ENCODE assay signal across 8 cellular contexts in the genomic region with DNA sequence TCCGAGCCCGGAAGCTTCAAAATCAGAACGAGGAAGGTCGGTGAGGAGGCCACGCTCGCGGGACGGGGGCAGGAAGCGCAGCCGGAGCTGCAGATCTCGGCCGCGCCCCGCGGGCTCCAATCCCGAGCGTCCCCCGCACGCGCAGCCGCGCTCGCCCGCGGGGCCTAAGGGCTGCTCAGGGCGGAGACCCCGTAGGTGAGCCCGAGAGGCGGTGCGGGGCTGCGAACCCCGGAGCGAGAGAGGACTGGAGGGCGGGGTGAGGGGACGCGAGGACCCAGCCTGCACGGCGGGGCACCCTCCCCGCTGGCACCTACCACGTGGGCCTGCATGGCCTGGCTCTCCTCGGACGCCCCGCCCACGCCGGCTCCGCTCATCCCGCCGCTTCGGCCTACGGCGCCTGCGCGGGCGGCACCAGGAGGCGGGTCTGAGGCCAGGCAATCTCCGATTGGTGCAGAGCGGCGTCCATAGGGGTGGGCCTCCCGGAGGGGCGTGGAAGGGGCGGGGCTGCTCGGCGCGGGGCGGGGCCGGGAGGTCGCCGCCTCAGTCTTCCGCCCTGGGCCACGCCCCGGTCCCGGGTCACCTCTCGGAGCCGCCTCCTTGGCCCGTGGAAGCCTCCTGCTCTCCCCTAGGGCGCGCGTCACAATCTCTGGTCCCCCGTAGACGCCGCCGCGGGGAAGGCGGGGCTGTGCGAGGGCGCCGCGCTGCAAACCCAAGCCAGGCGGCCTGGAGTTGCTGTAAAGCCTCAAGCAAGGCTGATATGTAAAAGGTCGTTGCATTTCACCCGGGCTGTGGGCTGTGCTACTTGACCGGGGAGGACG. TPM values are rescaled to one million over a fixed set of nuclear protein-coding genes. Genes with fewer than 3 reads are reported as not detected.
A peak's percentile ranks its signal among the peaks of the same experiment; 100 is the strongest.
DNase-seq lines count a peak whose midpoint lies in the region; ATAC-seq and TF ChIP-seq lines count a peak whose summit lies in the region.

No MANE protein-coding gene starts in this region.

- H3K27ac ChIP-seq in A673 (ENCODE audit: low read depth, low read length, poor library complexity, severe bottlenecking) (peak overlapping the region; percentile 85), WERI-Rb-1 (peak overlapping the region; percentile 86), mammary epithelial cell (ENCODE audit: insufficient read depth, low read depth, low read length) (peak overlapping the region; percentile 29), smooth muscle cell (ENCODE audit: low read depth) (peak overlapping the region; percentile 59)

- ATAC-seq in GM18867 (IDR thresholded peaks at IDR 0.05; ENCODE audit: unreplicated experiment) (peak; percentile 94), HG03097 (IDR thresholded peaks at IDR 0.05; ENCODE audit: low FRiP score, unreplicated experiment) (peak; percentile 84)

- H2AFZ ChIP-seq in mammary epithelial cell (ENCODE audit: low read depth, low read length) (peak overlapping the region; percentile 94), smooth muscle cell (ENCODE audit: low read depth) (peak overlapping the region; percentile 96)

- H3K36me3 ChIP-seq in A673 (ENCODE audit: insufficient read depth, low read length, poor library complexity, severe bottlenecking) (peaks cover 5% of the 10 kb centered on the region), WERI-Rb-1 (no peaks in the 10 kb centered on the region), mammary epithelial cell (ENCODE audit: insufficient read depth, low read length) (no peaks in the 10 kb centered on the region), smooth muscle cell (ENCODE audit: low read depth) (no peaks in the 10 kb centered on the region)

- no CpG with 5 or more reads among the region's 93 CpGs for WGBS in mammary epithelial cell (ENCODE audit: low coverage, missing lambda C conversion rate)
- under 1% methylated on average over 81 of the region's 93 CpGs for WGBS in smooth muscle cell (ENCODE audit: low lambda C conversion rate)

- DNase-seq in A673 (ENCODE audit: low spot score) (peak; percentile 98), NCI-H2196 (lab: John Stamatoyannopoulos, UW; ENCODE audit: unreplicated experiment) (peak; percentile 100), WERI-Rb-1 (peak; percentile 99), mammary epithelial cell (peak; percentile 95), iPS-NIHi7 (ENCODE audit: extremely low spot score) (peak; percentile 100), smooth muscle cell (lab: John Stamatoyannopoulos, UW; ENCODE audit: unreplicated experiment) (peak; percentile 93)

- CTCF ChIA-PET in A673 (lab: Charles Lee) = no interaction called here
- CTCF ChIA-PET in mammary epithelial cell (lab: Charles Lee; ENCODE audit: low non-redundant PET) = no interaction called here

- H3K4me3 ChIP-seq in A673 (ENCODE audit: low read depth, low read length, poor library complexity, severe bottlenecking) (peak overlapping the region; percentile 68), WERI-Rb-1 (ENCODE audit: low read depth, low read length) (peak overlapping the region; percentile 76), mammary epithelial cell (replicated peaks in 1 of 3; ENCODE audit: insufficient read depth in 1 of 3, low read depth in 2 of 3, low read length in 3 of 3) (peak overlapping the region; percentile 59 to 79 (median 71)), smooth muscle cell (peak overlapping the region; percentile 80)

- H3K27me3 ChIP-seq in A673 (replicated peaks; ENCODE audit: insufficient read depth, low read depth, low read length, poor library complexity) = no peaks in the 10 kb centered on the region
- H3K27me3 ChIP-seq in WERI-Rb-1 (ENCODE audit: insufficient read depth, low read depth, severe bottlenecking) = no peaks in the 10 kb centered on the region
- H3K27me3 ChIP-seq in mammary epithelial cell (ENCODE audit: insufficient read depth, low read length) = no peaks in the 10 kb centered on the region
- H3K27me3 ChIP-seq in smooth muscle cell (ENCODE audit: low read depth) = no peaks in the 10 kb centered on the region

- peaks cover 15% of the 10 kb centered on the region for H3F3A ChIP-seq in smooth muscle cell (ENCODE audit: low read depth)

- POLR2A ChIA-PET in A673 (lab: Charles Lee; ENCODE audit: low non-redundant PET) = no interaction called here

- H3K4me1 ChIP-seq in A673 (ENCODE audit: insufficient read depth, low read length, poor library complexity, severe bottlenecking) (peaks cover 10% of the 10 kb centered on the region), mammary epithelial cell (ENCODE audit: insufficient read depth, low read length) (peaks cover 26% of the 10 kb centered on the region), smooth muscle cell (ENCODE audit: low read depth) (peaks cover 3% of the 10 kb centered on the region)

- TF ChIP-seq CTCF in A673 (conservative IDR thresholded peaks at IDR 0.05; ENCODE audit: low read depth, low read length) = no peak
- TF ChIP-seq CTCF in WERI-Rb-1 (IDR thresholded peaks at IDR 0.05; ENCODE audit: low read depth, low read length) = no peak
- TF ChIP-seq CTCF in mammary epithelial cell (conservative IDR thresholded peaks at IDR 0.05 in 1 of 2, IDR thresholded peaks at IDR 0.05 in 1 of 2; ENCODE audit: extremely low read depth in 1 of 2, insufficient read depth in 1 of 2, low read depth in 1 of 2, low read length in 2 of 2) = no peak
- TF ChIP-seq CTCF in smooth muscle cell (IDR thresholded peaks at IDR 0.05; ENCODE audit: borderline replicate concordance, insufficient read depth, poor library complexity, severe bottlenecking) = no peak

- H3K4me2 ChIP-seq in mammary epithelial cell (ENCODE audit: insufficient read depth, low read depth, low read length) (peak overlapping the region; percentile 99), smooth muscle cell (peak overlapping the region; percentile 98)

- no peaks in the 10 kb centered on the region for H4K20me1 ChIP-seq in mammary epithelial cell (ENCODE audit: insufficient read depth, low read length)
- no peaks in the 10 kb centered on the region for H4K20me1 ChIP-seq in smooth muscle cell (ENCODE audit: low read depth)

- BruUV-seq in A673 (replicated peaks; lab: Mats Ljungman, UMichigan) (no TSS peak), mammary epithelial cell (replicated peaks; lab: Mats Ljungman, UMichigan) (no TSS peak)

- intact Hi-C loops in A673 (cut with micrococcal nuclease; ENCODE audit: unreplicated experiment) = no loop called here
- intact Hi-C loops in mammary epithelial cell (cut with micrococcal nuclease) = loop anchor here (2.0 to 5.0 kb wide), 2 partner anchors 64 to 265 kb away; no protein-coding TSS in a partner anchor

- H3K9ac ChIP-seq in mammary epithelial cell (ENCODE audit: insufficient read depth, low read length) (peak overlapping the region; percentile 20), smooth muscle cell (ENCODE audit: low read depth) (peak overlapping the region; percentile 47)

- dilution Hi-C loops in mammary epithelial cell (cut with HindIII; ENCODE audit: low sequenced_read_pairs) = no loop called here

- H3K79me2 ChIP-seq in mammary epithelial cell (ENCODE audit: insufficient read depth, low read length) (no peaks in the 10 kb centered on the region), smooth muscle cell (ENCODE audit: low read depth) (no peaks in the 10 kb centered on the region)

- no peaks in the 10 kb centered on the region for H3K9me3 ChIP-seq in A673 (ENCODE audit: low read depth, low read length, poor library complexity, severe bottlenecking)
- H3K9me3 ChIP-seq in WERI-Rb-1 (ENCODE audit: severe bottlenecking) = peaks cover under 1% of the 10 kb centered on the region
- H3K9me3 ChIP-seq in mammary epithelial cell (replicated peaks; ENCODE audit: insufficient read depth, low read length) = no peaks in the 10 kb centered on the region
- H3K9me3 ChIP-seq in smooth muscle cell (replicated peaks; ENCODE audit: low read depth) = no peaks in the 10 kb centered on the region

- in situ Hi-C loops in mammary epithelial cell (cut with MboI; ENCODE audit: low sequenced_read_pairs in 2 of 2) = no loop called here

RNA-seq across cellular contexts. Expression of a gene that starts 27.8 kb away (rescaled TPM):
- total RNA-seq in A673 (2021) = 16.5 and 18.1 TPM in 2 replicates
- 1 to 10 TPM; 2.5 to 9.6 TPM for total RNA-seq in mammary epithelial cell
- 4.7 TPM for polyA plus RNA-seq in mammary epithelial cell
- polyA minus RNA-seq in mammary epithelial cell = 1.1 TPM
- 48.3 and 55.6 TPM in 2 replicates for total RNA-seq in smooth muscle cell
- 98.1 and 101 TPM in 2 replicates for polyA plus RNA-seq in smooth muscle cell

Comparison
In these comparisons a context has a peak if more than half of its experiments do, and no peak if none do; other contexts are left out.
1. Peak in every context shown above with its lines: DNase-seq, ATAC-seq, H3K4me3 ChIP-seq and H3K27ac ChIP-seq.
2. H3K27ac ChIP-seq: peak in every context shown above with its lines; median percentile 86 in WERI-Rb-1; 85 in A673; 59 in smooth muscle cell; 29 in mammary epithelial cell.